In the genomic region with DNA sequence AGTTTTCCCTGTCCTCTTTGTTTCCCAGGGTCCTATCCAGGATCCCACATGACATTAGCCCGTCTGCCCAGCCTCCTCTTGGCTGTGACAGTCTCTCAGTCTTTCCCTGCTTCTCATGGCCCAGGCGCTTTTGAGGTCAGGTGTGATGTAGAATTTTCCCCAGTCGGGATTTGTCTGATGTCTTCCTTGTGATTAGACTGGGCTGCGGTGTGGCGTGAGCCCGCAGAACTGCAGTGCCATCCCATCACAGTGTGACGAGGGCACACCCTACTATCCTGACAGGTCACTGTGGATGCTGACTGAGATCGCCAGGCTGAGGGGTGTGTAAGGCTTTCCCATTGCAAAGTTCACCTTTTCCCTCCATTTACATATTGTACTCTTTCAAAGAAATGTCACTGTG, we compare ENCODE assay signal across 34 cellular contexts.
"Had no signal": no experiment of that assay in that cellular context is flagged by ENCODE, and none has a peak within 500 bp of the region (broad histone marks: within the 10 kb centered on the region; RNA-seq: fewer than 3 reads in every experiment).

No MANE protein-coding gene starts in this region.

- H3K4me1 Mint-ChIP-seq: activated B cell treated with CpG ODN at 0.5 μM for 24 hours had no signal

- H3K27me3 Mint-ChIP-seq: activated B cell treated with CpG ODN at 0.5 μM for 24 hours had no signal

- H3K27ac Mint-ChIP-seq: activated B cell treated with CpG ODN at 0.5 μM for 24 hours; activated CD8-positive, alpha-beta T cell treated with anti-CD3 and anti-CD28 coated beads, Interleukin-2, amount 10 ng/mL, durations not matched to agents 7 days and 5 days; activated naive CD4-positive, alpha-beta T cell treated with anti-CD3 and anti-CD28 coated beads for 36 hours; activated naive CD4-positive, alpha-beta T cell treated with anti-CD3 and anti-CD28 coated beads, Interleukin-2, amount 50 U/mL, for 72 hours; activated T-cell treated with anti-CD3 and anti-CD28 coated beads, Interleukin-2, amount 50 U/mL, for 24 hours; activated T-helper 2 cell treated with anti-CD3 and anti-CD28 coated beads, Interferon-gamma antibody, Interleukin-2, Interleukin-4, amounts not matched to agents 10 μg/mL and 5 μg/mL and 100 μg/mL, durations not matched to agents 14 hours and 24 hours and 36 hours had no signal

- H3K9me3 ChIP-seq: adrenal gland, body of pancreas had no signal

- H2AFZ ChIP-seq: PC-9 had no signal

- H3K27ac ChIP-seq: adrenal gland, body of pancreas, PC-9, RWPE1, VCaP had no signal

- ATAC-seq: activated CD8-positive, alpha-beta T cell treated with anti-CD3 and anti-CD28 coated beads, Interleukin-2, amount 10 ng/mL, durations not matched to agents 7 days and 5 days; activated naive CD4-positive, alpha-beta T cell treated with anti-CD3 and anti-CD28 coated beads, Interleukin-2, amount 50 U/mL, for 72 hours; body of pancreas; Right ventricle myocardium inferior; SK-N-SH treated with all-trans-retinoic acid at 6 μM for 48 hours had no signal

- H3K36me3 ChIP-seq: adrenal gland had no signal

- H3K36me3 Mint-ChIP-seq: activated naive CD4-positive, alpha-beta T cell treated with anti-CD3 and anti-CD28 coated beads, Interleukin-2, amount 50 U/mL, for 72 hours had no signal

- H3K4me1 ChIP-seq: adrenal gland, body of pancreas had no signal

- H3K9me3 Mint-ChIP-seq: activated B cell treated with CpG ODN at 0.5 μM for 24 hours; activated naive CD4-positive, alpha-beta T cell treated with anti-CD3 and anti-CD28 coated beads for 36 hours; activated naive CD4-positive, alpha-beta T cell treated with anti-CD3 and anti-CD28 coated beads, Interleukin-2, amount 50 U/mL, for 72 hours; activated T-cell treated with anti-CD3 and anti-CD28 coated beads, Interleukin-2, amount 50 U/mL, for 24 hours; activated T-helper 2 cell treated with anti-CD3 and anti-CD28 coated beads, Interferon-gamma antibody, Interleukin-2, Interleukin-4, amounts not matched to agents 10 μg/mL and 5 μg/mL and 100 μg/mL, durations not matched to agents 14 hours and 24 hours and 36 hours had no signal

- H3K4me2 ChIP-seq: PC-9 had no signal

- DNase-seq: activated B cell treated with CpG ODN at 0.5 μM for 24 hours; activated CD4-positive, alpha-beta T cell treated with anti-CD3 and anti-CD28 coated beads for 4 hours; activated CD4-positive, alpha-beta T cell treated with anti-CD3 and anti-CD28 coated beads, Interleukin-2, amount 50 U/mL, for 1 hour; activated CD4-positive, CD25-positive, alpha-beta regulatory T cell treated with anti-CD3 and anti-CD28 coated beads, Interleukin-2, amount 50 U/mL, for 72 hours; activated CD8-positive, alpha-beta T cell treated with anti-CD3 and anti-CD28 coated beads, Interleukin-2, amount 10 ng/mL, durations not matched to agents 7 days and 5 days; activated gamma-delta T cell treated with Interleukin-2 at 50 U/mL for 16 hours; activated naive CD4-positive, alpha-beta T cell treated with anti-CD3 and anti-CD28 coated beads for 36 hours; activated T-cell treated with anti-CD3 and anti-CD28 coated beads, Interleukin-2, amount 50 U/mL, for 24 hours; adrenal gland; body of pancreas; caudate nucleus; cerebellar nuclear complex; KG1; MM.1S; MV-4-11; NCI-H1092; NCI-H1436 treated with DMSO at 0.1 percent for 48 hours; NCI-H187; NCI-H2081; NCI-H345; NCI-H524 treated with DMSO at 0.1 percent for 48 hours; NCI-H748 treated with DMSO at 0.1 percent for 48 hours; NK-92 treated with Interleukin-12 subunit alpha and Interleukin-12 subunit beta, amount 100 ng/mL, for 24 hours; PC-9; SIG-M5; T-helper 1 cell; T-helper 2 cell; T-helper 9 cell had no signal

- H3K4me3 ChIP-seq: adrenal gland, body of pancreas, PC-9 had no signal

- H3K27me3 ChIP-seq: adrenal gland, body of pancreas had no signal

- H3K4me3 Mint-ChIP-seq: activated B cell treated with CpG ODN at 0.5 μM for 24 hours; activated CD8-positive, alpha-beta T cell treated with anti-CD3 and anti-CD28 coated beads, Interleukin-2, amount 10 ng/mL, durations not matched to agents 7 days and 5 days; activated naive CD4-positive, alpha-beta T cell treated with anti-CD3 and anti-CD28 coated beads for 36 hours; activated T-cell treated with anti-CD3 and anti-CD28 coated beads, Interleukin-2, amount 50 U/mL, for 24 hours had no signal
